Comparison of ENCODE assay signal across 10 cellular contexts in genomic region chr9:5587024-5587423, GRCh38. TPM values are rescaled to one million over a fixed set of nuclear protein-coding genes. Genes with fewer than 3 reads are reported as not detected.
A peak's percentile ranks its signal among the peaks of the same experiment; 100 is the strongest.
DNase-seq lines count a peak whose midpoint lies in the region; ATAC-seq and TF ChIP-seq lines count a peak whose summit lies in the region.
"Had no signal": no experiment of that assay in that cellular context is flagged by ENCODE, and none has a peak within 500 bp of the region (broad histone marks: within the 10 kb centered on the region; RNA-seq: fewer than 3 reads in every experiment).

No MANE protein-coding gene starts in this region.

- DNase-seq in GM04503 (ENCODE audit: low read depth) (peak; percentile 20), NCI-H187 (lab: John Stamatoyannopoulos, UW) (no peak), KBM-7 (no peak), omental fat pad (ENCODE audit: low spot score) (no peak)
- peak; percentile 16 to 18 for DNase-seq in stimulated activated CD4-positive, alpha-beta T cell treated with anti-CD3 and anti-CD28 coated beads, Interleukin-1b, Interleukin-23, amount 100 ng/mL, for 4 hours (ENCODE audit: low read depth in 2 of 2)
- DNase-seq: NCI-H2081, posterior cingulate gyrus had no signal

- peak overlapping the region; percentile 44 for H3K27ac Mint-ChIP-seq in dendritic cell treated with granulocyte-macrophage colony-stimulating factor and Interleukin-4, amounts not matched to agents 40 ng/mL and 50 ng/mL, for 4 days

- peaks cover under 1% of the 10 kb centered on the region for H3K36me3 Mint-ChIP-seq in dendritic cell treated with granulocyte-macrophage colony-stimulating factor and Interleukin-4, amounts not matched to agents 40 ng/mL and 50 ng/mL, for 4 days (ENCODE audit: low read depth)

- intact Hi-C loops in dendritic cell treated with granulocyte-macrophage colony-stimulating factor and Interleukin-4, amounts not matched to agents 40 ng/mL and 50 ng/mL, for 4 days (cut with micrococcal nuclease), result no loop called here

- ATAC-seq in SK-N-SH treated with all-trans-retinoic acid at 6 μM for 48 hours (peak; percentile 6; the same call in 2 of the 3 replicates), HG02763 (IDR thresholded peaks at IDR 0.05; ENCODE audit: unreplicated experiment) (no peak), omental fat pad (ENCODE audit: low FRiP score) (no peak)

- in situ Hi-C loops in KBM-7 (cut with MboI; ENCODE audit: low pct_unique_long_range_greater_than_20kb, low sequenced_read_pairs), result loop anchor here (25.0 kb wide), 2 partner anchors 400 to 825 kb away; partner anchors contain the start of gene INSL6

- no peaks in the 10 kb centered on the region for H3K9me3 Mint-ChIP-seq in dendritic cell treated with granulocyte-macrophage colony-stimulating factor and Interleukin-4, amounts not matched to agents 40 ng/mL and 50 ng/mL, for 4 days

- peaks cover 5% of the 10 kb centered on the region for H3K27me3 Mint-ChIP-seq in dendritic cell treated with granulocyte-macrophage colony-stimulating factor and Interleukin-4, amounts not matched to agents 40 ng/mL and 50 ng/mL, for 4 days

- H3K4me3 Mint-ChIP-seq in dendritic cell treated with granulocyte-macrophage colony-stimulating factor and Interleukin-4, amounts not matched to agents 40 ng/mL and 50 ng/mL, for 4 days, result no peak overlapping the region

- peaks cover 34% of the 10 kb centered on the region for H3K4me1 Mint-ChIP-seq in dendritic cell treated with granulocyte-macrophage colony-stimulating factor and Interleukin-4, amounts not matched to agents 40 ng/mL and 50 ng/mL, for 4 days (ENCODE audit: low read depth)

- no peak for TF ChIP-seq CTCF in omental fat pad (IDR thresholded peaks at IDR 0.05)

TF ChIP-seq in SK-N-SH treated with all-trans-retinoic acid at 6 μM for 48 hours, 23 proteins besides CTCF, POLR2A, EP300 and RAD21:
- TF ChIP-seq PATZ1 (CRISPR knock-in tag; IDR thresholded peaks at IDR 0.05; ENCODE audit: borderline replicate concordance) (no peak), ZFP3 (CRISPR knock-in tag; IDR thresholded peaks at IDR 0.05) (no peak)

RNA-seq across cellular contexts. Expression of gene RIC1, which starts 41.9 kb away (rescaled TPM):
- 10 to 100 TPM; 27.4 to 62.3 (median 36.1) TPM for total RNA-seq in omental fat pad

Comparison
In these comparisons a context has a peak if more than half of its experiments do, and no peak if none do; other contexts are left out.
1. DNase-seq: peak in GM04503 (single experiment) and stimulated activated CD4-positive, alpha-beta T cell treated with anti-CD3 and anti-CD28 coated beads, Interleukin-1b, Interleukin-23, amount 100 ng/mL, for 4 hours (2 of 2); none in NCI-H187 (0 of 2), KBM-7 (single experiment) and omental fat pad (single experiment).